ENCODE assay signal across 8 cellular contexts in the genomic region with DNA sequence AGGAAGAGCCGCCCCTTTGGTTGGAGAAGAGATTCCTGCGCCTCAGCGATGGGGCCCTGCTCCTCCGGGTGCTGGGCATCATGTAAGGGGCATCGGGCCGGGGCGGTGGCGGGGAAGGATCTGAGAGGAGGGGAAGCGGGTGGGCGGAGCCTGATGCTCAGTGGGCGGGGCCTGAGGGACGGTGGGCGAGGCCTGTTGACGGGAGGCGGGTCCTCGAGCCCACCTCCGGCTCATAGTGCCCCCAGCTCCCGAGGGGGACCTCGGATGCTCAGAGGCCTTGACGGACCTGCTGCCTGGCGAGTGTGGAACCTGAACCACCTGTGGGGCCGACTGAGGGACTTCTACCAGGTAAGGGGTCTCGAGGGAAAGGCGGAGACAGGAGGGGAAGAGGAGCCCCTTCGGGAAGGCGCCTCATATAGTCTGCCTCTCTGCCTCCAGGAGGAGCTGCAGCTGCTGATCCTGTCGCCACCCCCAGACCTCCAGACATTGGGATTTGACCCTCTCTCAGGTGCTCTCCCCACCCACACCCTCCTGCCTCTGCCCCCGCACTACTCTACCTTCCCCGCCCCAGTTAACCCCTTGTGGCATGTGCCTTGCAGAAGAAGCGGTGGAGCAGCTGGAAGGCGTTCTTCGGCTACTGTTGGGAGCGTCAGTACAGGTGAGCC. TPM values are rescaled to one million over a fixed set of nuclear protein-coding genes. Genes with fewer than 3 reads are reported as not detected.
A peak's percentile ranks its signal among the peaks of the same experiment; 100 is the strongest.
DNase-seq lines count a peak whose midpoint lies in the region; ATAC-seq and TF ChIP-seq lines count a peak whose summit lies in the region.

No MANE protein-coding gene starts in this region.

- WGBS in prostate gland, result 58% methylated on average over 27 of the region's 33 CpGs

- H3K9ac ChIP-seq in neural progenitor cell, result no peak overlapping the region

- TF ChIP-seq POLR2A in prostate gland (IDR thresholded peaks at IDR 0.05), result no peak

- no peaks in the 10 kb centered on the region for H4K20me1 ChIP-seq in neural progenitor cell (ENCODE audit: low read depth)

- H3K27me3 Mint-ChIP-seq in CD14-positive monocyte (ENCODE audit: low read depth in 3 of 3), result no peaks in the 10 kb centered on the region
- H3K27me3 Mint-ChIP-seq in neural progenitor cell (ENCODE audit: insufficient read depth, low read depth), result peaks cover 27% of the 10 kb centered on the region

- H3K4me3 Mint-ChIP-seq in CD14-positive monocyte, result peak overlapping the region; percentile 85 to 90
- peak overlapping the region; percentile 64 for H3K4me3 Mint-ChIP-seq in neural progenitor cell

- TF ChIP-seq CTCF in CD14-positive monocyte (IDR thresholded peaks at IDR 0.05) (no peak), neural progenitor cell (IDR thresholded peaks at IDR 0.05) (peak; percentile 44), prostate gland (IDR thresholded peaks at IDR 0.05) (no peak)

- ATAC-seq in HG02642 (IDR thresholded peaks at IDR 0.05; ENCODE audit: poor library complexity, unreplicated experiment), result peak; percentile 45

- intact Hi-C loops in CD14-positive monocyte (cut with micrococcal nuclease) (loop anchor here in 1 of 2 donors (5.0 kb wide), 1 partner anchor 34 kb away; a partner anchor contains a TSS), prostate gland (cut with DNase I) (no loop called here)

- H3K79me2 ChIP-seq in neural progenitor cell (ENCODE audit: low read depth), result no peaks in the 10 kb centered on the region

- H3K27ac Mint-ChIP-seq in CD14-positive monocyte (peak overlapping the region; percentile 81 to 98 (median 94)), neural progenitor cell (peak overlapping the region; percentile 46)

- peaks cover 43% of the 10 kb centered on the region for H3K4me1 Mint-ChIP-seq in CD14-positive monocyte
- peaks cover 12% of the 10 kb centered on the region for H3K4me1 Mint-ChIP-seq in neural progenitor cell

- DNase-seq in CD14-positive monocyte (ENCODE audit: low spot score) (no peak), T-helper 9 cell (peak; percentile 77), neural progenitor cell (ENCODE audit: low spot score) (peak; percentile 83), prostate gland (ENCODE audit: low spot score) (no peak), midbrain (lab: John Stamatoyannopoulos, UW) (no peak), NCI-H2196 (lab: John Stamatoyannopoulos, UW; ENCODE audit: unreplicated experiment) (no peak)
- peak; percentile 55 for DNase-seq in central memory CD4-positive, alpha-beta T cell

- H3K9me3 ChIP-seq in neural progenitor cell (ENCODE audit: low read depth), result no peaks in the 10 kb centered on the region
- H3K9me3 ChIP-seq in prostate gland, result no peaks in the 10 kb centered on the region

- H2AFZ ChIP-seq in neural progenitor cell (replicated peaks), result peak overlapping the region; percentile 90

- H3K27me3 ChIP-seq in neural progenitor cell, result peaks cover 31% of the 10 kb centered on the region
- H3K27me3 ChIP-seq in prostate gland (replicated peaks; ENCODE audit: insufficient read depth), result no peaks in the 10 kb centered on the region

- peaks cover 29 to 42% of the 10 kb centered on the region in 2 donors for H3K36me3 Mint-ChIP-seq in CD14-positive monocyte
- H3K36me3 Mint-ChIP-seq in neural progenitor cell, result no peaks in the 10 kb centered on the region

- H3K36me3 ChIP-seq in neural progenitor cell (no peaks in the 10 kb centered on the region), prostate gland (no peaks in the 10 kb centered on the region)

- H3F3A ChIP-seq in neural progenitor cell (ENCODE audit: low read depth), result peaks cover 17% of the 10 kb centered on the region

- H3K9me3 Mint-ChIP-seq in CD14-positive monocyte (no peaks in the 10 kb centered on the region), neural progenitor cell (no peaks in the 10 kb centered on the region)

- H3K4me2 ChIP-seq in neural progenitor cell, result peak overlapping the region; percentile 63

- no peak overlapping the region for H3K27ac ChIP-seq in neural progenitor cell
- H3K27ac ChIP-seq in prostate gland, result no peak overlapping the region

- H3K4me3 ChIP-seq in neural progenitor cell (peak overlapping the region; percentile 49), prostate gland (no peak overlapping the region)

- H3K4me1 ChIP-seq in neural progenitor cell (peaks cover 17% of the 10 kb centered on the region), prostate gland (replicated peaks) (peaks cover 4% of the 10 kb centered on the region)

RNA-seq across cellular contexts. Expression of a gene that starts 0.8 kb away (rescaled TPM):
- 10 to 100 TPM in 1 of 2 donors, 1 to 10 TPM in 1; 8.2 to 18.9 TPM for polyA plus RNA-seq in CD14-positive monocyte
- total RNA-seq in neural progenitor cell (ENCODE audit: low replicate concordance) (0.62 and 9.0 TPM in 2 replicates), prostate gland (1 to 10 TPM; 3.0 to 10.0 TPM)

RNA-seq across cellular contexts. Expression of a gene that starts 18.2 kb away (rescaled TPM):
- 10 to 100 TPM; 16.2 to 24.5 TPM for polyA plus RNA-seq in CD14-positive monocyte
- 12.7 and 16.9 TPM in 2 replicates for total RNA-seq in neural progenitor cell (ENCODE audit: low replicate concordance)
- 10 to 100 TPM; 18.9 to 23.7 TPM for total RNA-seq in prostate gland

RNA-seq across cellular contexts. Expression of a gene that starts 22.9 kb away (rescaled TPM):
- polyA plus RNA-seq in CD14-positive monocyte, result 100 to 1,000 TPM; 286 to 318 TPM
- total RNA-seq in neural progenitor cell (ENCODE audit: low replicate concordance), result 111 and 182 TPM in 2 replicates
- total RNA-seq in prostate gland, result 100 to 1,000 TPM; 224 to 303 TPM

RNA-seq across cellular contexts. Expression of a gene that starts 23.4 kb away (rescaled TPM):
- polyA plus RNA-seq in CD14-positive monocyte, result 100 to 1,000 TPM; 254 to 298 TPM
- total RNA-seq in neural progenitor cell (ENCODE audit: low replicate concordance) (257 and 284 TPM in 2 replicates), prostate gland (100 to 1,000 TPM; 328 to 400 TPM)

RNA-seq across cellular contexts. Expression of a gene that starts 35.5 kb away (rescaled TPM):
- 10 to 100 TPM; 15.3 to 18.3 TPM for polyA plus RNA-seq in CD14-positive monocyte
- total RNA-seq in neural progenitor cell (ENCODE audit: low replicate concordance) (5.5 and 22.0 TPM in 2 replicates), prostate gland (10 to 100 TPM; 38.7 to 54.7 TPM)

Comparison
In these comparisons a context has a peak if more than half of its experiments do, and no peak if none do; other contexts are left out.
1. DNase-seq: peak in T-helper 9 cell (single experiment), central memory CD4-positive, alpha-beta T cell (single experiment) and neural progenitor cell (single experiment); none in CD14-positive monocyte (single experiment), prostate gland (single experiment), midbrain (single experiment) and NCI-H2196 (single experiment).